11 cellular contexts compared by ENCODE assay signal in genomic region chr6:37680668-37681067, GRCh38. TPM values are rescaled to one million over a fixed set of nuclear protein-coding genes. Genes with fewer than 3 reads are reported as not detected.
A peak's percentile ranks its signal among the peaks of the same experiment; 100 is the strongest.
DNase-seq lines count a peak whose midpoint lies in the region; ATAC-seq, FAIRE-seq and TF ChIP-seq lines count a peak whose summit lies in the region.
"Had no signal": no experiment of that assay in that cellular context is flagged by ENCODE, and none has a peak within 500 bp of the region (broad histone marks: within the 10 kb centered on the region; RNA-seq: fewer than 3 reads in every experiment).

No MANE protein-coding gene starts in this region.

- POLR2A ChIA-PET in K562 (lab: Yijun Ruan, JAX): interaction anchor here (0.6 kb wide), 1 partner anchor 38 kb away, joined by 3 read pairs; no protein-coding TSS in a partner anchor

- H3K27me3 ChIP-seq in right cardiac atrium (ENCODE audit: control insufficient read depth, insufficient read depth) (no peaks in the 10 kb centered on the region), left ventricle myocardium inferior (ENCODE audit: low read depth) (peaks cover 4% of the 10 kb centered on the region), K562 (ENCODE audit: control insufficient read depth in 2 of 2, insufficient read depth in 2 of 2, low read length in 2 of 2) (peaks cover 36 to 84% of the 10 kb centered on the region in 2 experiments), muscle layer of colon (ENCODE audit: control insufficient read depth in 1 of 2, insufficient read depth in 2 of 2, low read length in 2 of 2) (no peaks in the 10 kb centered on the region)
- H3K27me3 ChIP-seq: heart left ventricle had no signal

- H3K36me3 ChIP-seq in left ventricle myocardium inferior (no peaks in the 10 kb centered on the region), K562 (ENCODE audit: control insufficient read depth, insufficient read depth, low read length) (no peaks in the 10 kb centered on the region), muscle layer of colon (ENCODE audit: insufficient read depth, low read length) (no peaks in the 10 kb centered on the region)
- H3K36me3 ChIP-seq: heart left ventricle had no signal

- TF ChIP-seq EP300 in K562 (IDR thresholded peaks at IDR 0.05; ENCODE audit: low read length): no peak

- no peak for FAIRE-seq in K562 (lab: Jason Lieb, UNC)

- ATAC-seq in right cardiac atrium (peak; percentile 63 to 77), K562 (no peak), GM19463 (IDR thresholded peaks at IDR 0.05; ENCODE audit: unreplicated experiment) (no peak), HG03045 (IDR thresholded peaks at IDR 0.05; ENCODE audit: unreplicated experiment) (no peak)

- H3K9me3 ChIP-seq in right cardiac atrium (ENCODE audit: control insufficient read depth, low read length) (no peaks in the 10 kb centered on the region), left ventricle myocardium inferior (replicated peaks) (no peaks in the 10 kb centered on the region), K562 (replicated peaks; ENCODE audit: control insufficient read depth, insufficient read depth, low read depth, low read length) (no peaks in the 10 kb centered on the region), muscle layer of colon (ENCODE audit: low read length) (no peaks in the 10 kb centered on the region)
- H3K9me3 ChIP-seq: heart left ventricle had no signal

- H3K4me3 ChIP-seq in right cardiac atrium (ENCODE audit: low read length) (no peak overlapping the region), left ventricle myocardium inferior (no peak overlapping the region), K562 (no peak overlapping the region), muscle layer of colon (ENCODE audit: low read depth in 1 of 2, low read length in 2 of 2) (no peak overlapping the region)
- H3K4me3 ChIP-seq: heart left ventricle had no signal

- TF ChIP-seq RAD21 in K562 (CRISPR knock-in tag; conservative IDR thresholded peaks at IDR 0.05 in 1 of 2, IDR thresholded peaks at IDR 0.05 in 1 of 2): no peak

- H3K27ac ChIP-seq in right cardiac atrium (ENCODE audit: low read length): peak overlapping the region; percentile 19
- H3K27ac ChIP-seq in left ventricle myocardium inferior (replicated peaks): no peak overlapping the region
- H3K27ac ChIP-seq in K562 (ENCODE audit: extremely low read depth, low read depth, low read length): no peak overlapping the region
- H3K27ac ChIP-seq in muscle layer of colon (ENCODE audit: low read depth, low read length): peak overlapping the region; percentile 38
- H3K27ac ChIP-seq: heart left ventricle had no signal

- BruUV-seq in K562 (replicated peaks; lab: Mats Ljungman, UMichigan): no TSS peak

- H3K9ac ChIP-seq in K562 (ENCODE audit: insufficient read depth in 1 of 2, low read depth in 2 of 2, low read length in 2 of 2) (no peak overlapping the region), muscle layer of colon (ENCODE audit: low read length) (peak overlapping the region; percentile 25)

- H3K4me1 ChIP-seq in right cardiac atrium (ENCODE audit: control insufficient read depth, insufficient read depth, low read length) (no peaks in the 10 kb centered on the region), left ventricle myocardium inferior (no peaks in the 10 kb centered on the region), K562 (replicated peaks in 1 of 2; ENCODE audit: control insufficient read depth in 2 of 2, insufficient read depth in 2 of 2, low read length in 2 of 2) (no peaks in the 10 kb centered on the region), muscle layer of colon (ENCODE audit: insufficient read depth, low read length) (peaks cover 10% of the 10 kb centered on the region)
- H3K4me1 ChIP-seq: heart left ventricle had no signal

- peaks cover 17% of the 10 kb centered on the region for H4K20me1 ChIP-seq in K562 (replicated peaks; ENCODE audit: control insufficient read depth, insufficient read depth, low read length)

- TF ChIP-seq POLR2A in K562 (conservative IDR thresholded peaks at IDR 0.05): no peak

- in situ Hi-C loops in K562 (cut with MboI): no loop called here

- intact Hi-C loops in right cardiac atrium (cut with DNase I) (loop anchor here in 1 of 4 donors (10.0 kb wide), 2 partner anchors 296 to 356 kb away; no protein-coding TSS in a partner anchor), left ventricle myocardium inferior (cut with micrococcal nuclease) (no loop called here), K562 (cut with micrococcal nuclease) (no loop called here)

- 68% methylated on average over 12 of the region's 12 CpGs for WGBS in right cardiac atrium
- 31% methylated on average over 11 of the region's 12 CpGs for WGBS in K562 (ENCODE audit: insufficient coverage, low coverage, missing lambda C conversion rate)

- DNase-seq in right cardiac atrium (peak; percentile 65 to 86 (median 79)), left ventricle myocardium inferior (no peak), K562 (ENCODE audit: extremely low read depth in 1 of 4, low spot score in 3 of 4) (no peak), NCI-H526 (lab: John Stamatoyannopoulos, UW) (no peak)
- no peak for DNase-seq in activated T-cell treated with anti-CD3 and anti-CD28 coated beads, Interleukin-2, amount 50 U/mL, for 48 hours
- DNase-seq: activated naive CD4-positive, alpha-beta T cell treated with anti-CD3 and anti-CD28 coated beads for 36 hours; GDM1; heart left ventricle had no signal

- no peak overlapping the region for H3K4me2 ChIP-seq in K562 (ENCODE audit: insufficient read depth, low read length)

- CTCF ChIA-PET in K562 (lab: Yijun Ruan, JAX; ENCODE audit: low intra/inter-chr PET ratio): no interaction called here

- TF ChIP-seq CTCF in left ventricle myocardium inferior (IDR thresholded peaks at IDR 0.05; ENCODE audit: borderline replicate concordance): no peak
- TF ChIP-seq CTCF in K562 (IDR thresholded peaks at IDR 0.05 in 2 of 3, conservative IDR thresholded peaks at IDR 0.05 in 1 of 3; ENCODE audit: insufficient read depth in 2 of 3, low read depth in 1 of 3, low read length in 3 of 3): no peak

- H3K79me2 ChIP-seq in K562 (ENCODE audit: control insufficient read depth, insufficient read depth, low read length): no peaks in the 10 kb centered on the region

- no peaks in the 10 kb centered on the region for H3K9me1 ChIP-seq in K562 (ENCODE audit: control insufficient read depth, insufficient read depth, low read length)

- no peak overlapping the region for H2AFZ ChIP-seq in K562 (ENCODE audit: low read depth, low read length)

TF ChIP-seq in K562, 482 proteins besides CTCF, POLR2A, EP300 and RAD21:
- TF ChIP-seq ZNF512 (tag; IDR thresholded peaks at IDR 0.05): 0 out of 2 replicates have a peak, but pooled peaks have one; percentile 26
- TF ChIP-seq ARID1B (IDR thresholded peaks at IDR 0.05): no peak

RNA-seq across cellular contexts. Expression of gene MDGA1, which starts 17.0 kb away (rescaled TPM):
- 1 to 10 TPM; 1.8 to 3.9 (median 2.5) TPM for total RNA-seq in right cardiac atrium
- 3.0 TPM for polyA plus RNA-seq in right cardiac atrium
- total RNA-seq in left ventricle myocardium inferior: 3.3 TPM
- total RNA-seq in K562 (2011; cell fraction: chromatin; rRNA removed; ENCODE audit: low replicate concordance): 3.1 and 9.7 TPM in 2 replicates
- 2.6 and 5.3 TPM in 2 replicates for total RNA-seq in K562 (2011; cell fraction: nucleolus; rRNA removed)
- 3.7 and 6.1 TPM in 2 replicates for total RNA-seq in K562 (2011; cell fraction: nucleoplasm; rRNA removed)
- total RNA-seq in K562 (2014; rRNA removed): 0.50 and 0.57 TPM in 2 replicates
- 0.62 and 0.83 TPM in 2 replicates for total RNA-seq in K562 (2014; rRNA removed; fragmentation: Illumina TruSeq; extraction: Trizol)
- total RNA-seq in K562 (2015; rRNA removed; fragmentation: Illumina TruSeq; extraction: Trizol): 0.14 and 0.49 TPM in 2 replicates
- 2.2 and 3.2 TPM in 2 replicates for total RNA-seq in K562 (2021)
- polyA plus RNA-seq in K562 (2011; rRNA removed): 0.34 and 2.1 TPM in 2 replicates
- 0.37 and 4.5 TPM in 2 replicates for polyA plus RNA-seq in K562 (2011; cell fraction: cytosol; rRNA removed)
- polyA plus RNA-seq in K562 (2011; cell fraction: nucleus; rRNA removed): 0.86 and 9.4 TPM in 2 replicates
- 0.86 and 2.0 TPM in 2 replicates for polyA plus RNA-seq in K562 (2012)
- polyA plus RNA-seq in K562 (2014; fragmentation: Illumina TruSeq; extraction: Trizol): 0.73 and 1.3 TPM in 2 replicates
- under 1 TPM; 0.18 to 0.31 TPM for polyA plus RNA-seq in K562 (2014; fragmentation: Nextera tagmentation; extraction: Ambion mirVana)
- 1.4 and 2.0 TPM in 2 replicates for polyA plus RNA-seq in K562 (2014; rRNA removed)
- polyA minus RNA-seq in K562 (2011; rRNA and poly(A)+ RNA removed): 0.33 and 2.5 TPM in 2 replicates
- polyA minus RNA-seq in K562 (2011; cell fraction: cytosol; rRNA and poly(A)+ RNA removed): 1.6 TPM in 1 of 2 replicates, not detected in the other
- 0.56 and 3.8 TPM in 2 replicates for polyA minus RNA-seq in K562 (2011; cell fraction: nucleus; rRNA and poly(A)+ RNA removed)

Comparison
In these comparisons a context has a peak if more than half of its experiments do, and no peak if none do; other contexts are left out.
1. DNase-seq: peak in right cardiac atrium (3 of 3); none in left ventricle myocardium inferior (single experiment), K562 (0 of 4), NCI-H526 (0 of 2) and activated T-cell treated with anti-CD3 and anti-CD28 coated beads, Interleukin-2, amount 50 U/mL, for 48 hours (0 of 2).
2. H3K27ac ChIP-seq: peak in right cardiac atrium (single experiment) and muscle layer of colon (single experiment); none in left ventricle myocardium inferior (single experiment) and K562 (single experiment).
3. ATAC-seq: peak in right cardiac atrium (2 of 2); none in K562 (single experiment), GM19463 (single experiment) and HG03045 (single experiment).